ENCODE assay signal across 8 cellular contexts in the genomic region with DNA sequence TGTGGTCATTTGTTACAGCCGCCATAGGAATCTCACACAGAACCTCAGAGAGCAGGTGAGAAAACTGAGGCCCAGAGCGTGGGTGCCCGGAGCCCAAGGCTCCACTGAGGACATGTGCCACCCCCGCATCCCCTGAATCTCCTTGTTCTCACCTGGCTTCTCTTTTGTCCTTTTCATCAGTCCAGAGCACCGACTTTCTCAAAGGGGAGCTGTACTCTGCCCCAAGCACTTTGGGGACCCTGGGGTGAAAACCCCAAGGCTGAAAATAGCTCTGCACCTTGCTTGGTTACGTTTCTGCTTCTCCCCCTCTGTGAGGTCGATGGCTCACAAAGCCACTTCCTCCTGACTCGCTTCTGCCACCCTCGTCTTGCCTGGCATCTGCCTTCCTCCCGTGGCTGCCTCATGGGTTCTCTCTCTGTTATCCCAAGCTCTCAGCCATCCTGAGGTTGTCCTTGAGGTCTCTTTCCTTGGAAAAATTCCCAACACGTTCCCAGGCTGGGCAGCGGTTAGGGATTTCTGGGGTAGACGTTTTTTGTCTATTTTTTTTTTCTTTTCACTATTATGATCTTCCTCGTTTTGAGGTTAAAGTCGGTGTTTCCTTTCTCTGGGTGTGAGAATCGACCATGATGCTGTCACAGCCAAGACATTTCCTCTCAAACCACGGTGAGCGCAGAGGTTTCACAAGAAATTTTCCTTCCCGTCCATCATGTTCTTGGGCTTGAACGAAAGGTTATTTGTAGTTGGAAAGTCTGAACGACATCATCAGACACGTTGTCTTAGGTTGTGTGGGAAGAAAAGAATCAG. TPM values are rescaled to one million over a fixed set of nuclear protein-coding genes. Genes with fewer than 3 reads are reported as not detected.
DNase-seq lines count a peak whose midpoint lies in the region; ATAC-seq and TF ChIP-seq lines count a peak whose summit lies in the region.

No MANE protein-coding gene starts in this region.

- peaks cover 90% of the 10 kb centered on the region for H3K4me1 Mint-ChIP-seq in activated B cell treated with CpG ODN at 0.5 μM for 24 hours
- H3K4me1 Mint-ChIP-seq in effector memory CD8-positive, alpha-beta T cell (ENCODE audit: low read depth in 2 of 2), result peaks cover 44 to 49% of the 10 kb centered on the region in 2 donors
- peaks cover 82 to 95% of the 10 kb centered on the region in 2 donors for H3K4me1 Mint-ChIP-seq in stimulated activated naive B cell treated with anti-CD40 and anti-IgM and Interleukin-4, amounts not matched to agents 10 μg/mL and 1 μg/mL and 100 μg/mL, for 72 hours

- no peaks in the 10 kb centered on the region for H3K27me3 Mint-ChIP-seq in activated B cell treated with CpG ODN at 0.5 μM for 24 hours
- H3K27me3 Mint-ChIP-seq in effector memory CD8-positive, alpha-beta T cell, result no peaks in the 10 kb centered on the region
- no peaks in the 10 kb centered on the region for H3K27me3 Mint-ChIP-seq in stimulated activated naive B cell treated with anti-CD40 and anti-IgM and Interleukin-4, amounts not matched to agents 10 μg/mL and 1 μg/mL and 100 μg/mL, for 72 hours

- H3K36me3 Mint-ChIP-seq in activated B cell treated with CpG ODN at 0.5 μM for 24 hours (ENCODE audit: low read depth), result no peaks in the 10 kb centered on the region
- peaks cover 13% of the 10 kb centered on the region for H3K36me3 Mint-ChIP-seq in effector memory CD8-positive, alpha-beta T cell (ENCODE audit: insufficient read depth)
- H3K36me3 Mint-ChIP-seq in stimulated activated naive B cell treated with anti-CD40 and anti-IgM and Interleukin-4, amounts not matched to agents 10 μg/mL and 1 μg/mL and 100 μg/mL, for 72 hours, result peaks cover 19 to 43% of the 10 kb centered on the region in 2 donors

- intact Hi-C loops in activated B cell treated with CpG ODN at 0.5 μM for 24 hours (cut with micrococcal nuclease), result loop anchor here (1.0 to 10.0 kb wide), 9 partner anchors 9 to 381 kb away; no protein-coding TSS in a partner anchor
- intact Hi-C loops in Right ventricle myocardium superior (cut with DNase I), result no loop called here

- ATAC-seq in GM19043 (IDR thresholded peaks at IDR 0.05; ENCODE audit: low read depth, unreplicated experiment) (peak; percentile 77), HG03139 (IDR thresholded peaks at IDR 0.05; ENCODE audit: unreplicated experiment) (peak; percentile 65), activated B cell treated with CpG ODN at 0.5 μM for 24 hours (ENCODE audit: low read depth) (peak; percentile 78), Right ventricle myocardium superior (ENCODE audit: poor library complexity) (no peak)
- ATAC-seq in effector memory CD8-positive, alpha-beta T cell (replicated peaks), result peak; percentile 88
- ATAC-seq in stimulated activated naive B cell treated with anti-CD40 and anti-IgM and Interleukin-4, amounts not matched to agents 10 μg/mL and 1 μg/mL and 100 μg/mL, for 72 hours (replicated peaks), result peak; percentile 87 to 89

- CTCF ChIA-PET in activated B cell treated with CpG ODN at 0.5 μM for 24 hours (lab: Charles Lee), result interaction anchor here (1.0 to 2.5 kb wide), 8 partner anchors 11 to 114 kb away, joined by 3 to 17 read pairs (median 6); no protein-coding TSS in a partner anchor

- POLR2A ChIA-PET in activated B cell treated with CpG ODN at 0.5 μM for 24 hours (lab: Charles Lee), result interaction anchor here (0.6 to 6.8 kb wide), 25 partner anchors 9 to 250 kb away, joined by 3 to 111 read pairs (median 7); a partner anchor contains a TSS

- DNase-seq in activated B cell treated with CpG ODN at 0.5 μM for 24 hours (peak; percentile 66), NCI-H2081 treated with DMSO at 0.1 percent for 48 hours (lab: John Stamatoyannopoulos, UW) (no peak), Right ventricle myocardium superior (no peak), HUDEP-2 (lab: John Stamatoyannopoulos, UW; ENCODE audit: unreplicated experiment in 76 of 76) (no peak)
- peak; percentile 66 to 75 (median 69) for DNase-seq in effector memory CD8-positive, alpha-beta T cell
- DNase-seq in stimulated activated naive B cell treated with anti-CD40 and anti-IgM and Interleukin-4, amounts not matched to agents 10 μg/mL and 1 μg/mL and 100 μg/mL, for 72 hours, result peak; percentile 85

- peak overlapping the region; percentile 98 for H3K27ac Mint-ChIP-seq in activated B cell treated with CpG ODN at 0.5 μM for 24 hours
- H3K27ac Mint-ChIP-seq in effector memory CD8-positive, alpha-beta T cell, result peak overlapping the region; percentile 91 to 95
- H3K27ac Mint-ChIP-seq in stimulated activated naive B cell treated with anti-CD40 and anti-IgM and Interleukin-4, amounts not matched to agents 10 μg/mL and 1 μg/mL and 100 μg/mL, for 72 hours, result peak overlapping the region; percentile 98

- TF ChIP-seq CTCF in activated B cell treated with CpG ODN at 0.5 μM for 24 hours (IDR thresholded peaks at IDR 0.05), result no peak

- peak overlapping the region; percentile 75 for H3K4me3 Mint-ChIP-seq in activated B cell treated with CpG ODN at 0.5 μM for 24 hours
- peak overlapping the region; percentile 72 to 83 for H3K4me3 Mint-ChIP-seq in effector memory CD8-positive, alpha-beta T cell
- peak overlapping the region; percentile 61 to 78 for H3K4me3 Mint-ChIP-seq in stimulated activated naive B cell treated with anti-CD40 and anti-IgM and Interleukin-4, amounts not matched to agents 10 μg/mL and 1 μg/mL and 100 μg/mL, for 72 hours

- H3K9me3 Mint-ChIP-seq in activated B cell treated with CpG ODN at 0.5 μM for 24 hours, result no peaks in the 10 kb centered on the region
- H3K9me3 Mint-ChIP-seq in effector memory CD8-positive, alpha-beta T cell, result no peaks in the 10 kb centered on the region
- H3K9me3 Mint-ChIP-seq in stimulated activated naive B cell treated with anti-CD40 and anti-IgM and Interleukin-4, amounts not matched to agents 10 μg/mL and 1 μg/mL and 100 μg/mL, for 72 hours, result peaks cover 0 to 3% of the 10 kb centered on the region in 2 donors

RNA-seq across cellular contexts. Expression of a gene that starts 37.2 kb away (rescaled TPM):
- 234 and 248 TPM in 2 replicates for total RNA-seq in activated B cell treated with CpG ODN at 0.5 μM for 24 hours
- total RNA-seq in Right ventricle myocardium superior, result 3.0 TPM

Comparison
In these comparisons a context has a peak if more than half of its experiments do, and no peak if none do; other contexts are left out.
1. DNase-seq: peak in activated B cell treated with CpG ODN at 0.5 μM for 24 hours (single experiment), effector memory CD8-positive, alpha-beta T cell (3 of 3) and stimulated activated naive B cell treated with anti-CD40 and anti-IgM and Interleukin-4, amounts not matched to agents 10 μg/mL and 1 μg/mL and 100 μg/mL, for 72 hours (single experiment); none in NCI-H2081 treated with DMSO at 0.1 percent for 48 hours (single experiment), Right ventricle myocardium superior (single experiment) and HUDEP-2 (0 of 76).
2. RNA of a gene that starts 37.2 kb away (total RNA-seq): 234 to 248 TPM in activated B cell treated with CpG ODN at 0.5 μM for 24 hours; 3.0 TPM in Right ventricle myocardium superior (single experiment); every median in the first group is over 10 times any median in the second.
3. Peak in every context shown above with its lines, with median percentiles within 50 percentile points of each other: H3K27ac Mint-ChIP-seq and H3K4me3 Mint-ChIP-seq.